Comparison of ENCODE assay signal across 1 cellular context in the genomic region with DNA sequence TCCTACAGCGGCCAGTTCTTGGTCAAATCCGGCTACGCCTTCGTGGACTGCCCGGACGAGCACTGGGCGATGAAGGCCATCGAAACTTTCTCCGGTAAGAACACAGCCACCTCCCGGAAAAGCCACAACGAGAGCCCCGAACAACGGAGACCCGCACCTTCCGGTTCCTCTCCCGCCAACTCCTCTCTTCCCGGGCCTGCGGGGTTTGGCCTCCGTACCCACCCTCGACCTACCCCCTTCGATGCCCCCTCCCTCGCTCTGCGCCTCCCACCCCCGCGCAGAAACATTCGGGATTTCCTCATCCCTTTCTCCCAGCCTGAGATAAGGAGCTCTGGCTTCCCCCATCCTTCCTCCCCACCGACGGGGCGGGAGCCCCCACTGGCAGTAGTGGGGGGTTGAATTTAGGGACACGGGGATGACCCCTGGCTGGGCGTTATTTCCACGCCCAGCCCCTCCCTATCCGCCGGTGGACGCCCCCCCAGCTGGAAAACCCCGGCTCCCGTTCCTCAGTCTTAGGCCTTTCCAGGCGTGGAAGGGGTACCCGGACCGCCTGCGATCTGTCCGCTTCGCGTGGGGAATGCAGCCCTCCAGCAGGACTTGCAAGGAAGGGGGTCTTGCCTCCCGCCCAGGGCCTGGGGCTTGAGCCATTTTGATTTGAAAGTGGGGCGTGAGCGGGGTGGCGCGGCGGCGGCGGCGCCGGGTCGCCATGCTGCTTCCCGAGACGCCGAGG.
TF ChIP-seq lines count a peak whose summit lies in the region.

No MANE protein-coding gene starts in this region.

TF ChIP-seq in K562, 482 proteins besides CTCF, POLR2A, EP300 and RAD21 (continued from another document and continues in another):
- no peak for TF ChIP-seq CUX1 (CRISPR knock-in tag; IDR thresholded peaks at IDR 0.05)
- no peak for TF ChIP-seq PREB (CRISPR knock-in tag; IDR thresholded peaks at IDR 0.05)
- no peak for TF ChIP-seq ZFP30 (CRISPR knock-in tag; IDR thresholded peaks at IDR 0.05; ENCODE audit: borderline replicate concordance)
- peak in 1 of 2 experiments; percentile 63 for TF ChIP-seq E2F6 (IDR thresholded peaks at IDR 0.05; ENCODE audit: borderline replicate concordance in 1 of 2, extremely low read depth in 1 of 2, insufficient read depth in 1 of 2, insufficient read length in 1 of 2, low read depth in 1 of 2, low read length in 1 of 2, poor library complexity in 1 of 2, severe bottlenecking in 1 of 2)
- no peak for TF ChIP-seq NFRKB (IDR thresholded peaks at IDR 0.05; ENCODE audit: low read depth)
- TF ChIP-seq MEF2A (IDR thresholded peaks at IDR 0.05; ENCODE audit: control insufficient read depth, low read depth, low read length) = no peak
- TF ChIP-seq ZNF184 (CRISPR knock-in tag; IDR thresholded peaks at IDR 0.05) = no peak
- TF ChIP-seq ZBTB7A (IDR thresholded peaks at IDR 0.05; ENCODE audit: borderline replicate concordance, control insufficient read depth, low read depth, low read length) = no peak; the same call in 1 of the 2 replicates
- no peak for TF ChIP-seq FOXO4 (CRISPR knock-in tag; IDR thresholded peaks at IDR 0.05)
- TF ChIP-seq FOXM1 (IDR thresholded peaks at IDR 0.05; ENCODE audit: low read depth) = no peak
- TF ChIP-seq FOXM1 (CRISPR knock-in tag; IDR thresholded peaks at IDR 0.05; ENCODE audit: low read depth) = no peak
- no peak for TF ChIP-seq EZH2 (IDR thresholded peaks at IDR 0.05; ENCODE audit: borderline replicate concordance, low read depth, low read length)
- TF ChIP-seq MAFK (IDR thresholded peaks at IDR 0.05; ENCODE audit: low read length) = no peak
- no peak for TF ChIP-seq GABPB1 (CRISPR knock-in tag; IDR thresholded peaks at IDR 0.05)
- TF ChIP-seq, protein P1, sequence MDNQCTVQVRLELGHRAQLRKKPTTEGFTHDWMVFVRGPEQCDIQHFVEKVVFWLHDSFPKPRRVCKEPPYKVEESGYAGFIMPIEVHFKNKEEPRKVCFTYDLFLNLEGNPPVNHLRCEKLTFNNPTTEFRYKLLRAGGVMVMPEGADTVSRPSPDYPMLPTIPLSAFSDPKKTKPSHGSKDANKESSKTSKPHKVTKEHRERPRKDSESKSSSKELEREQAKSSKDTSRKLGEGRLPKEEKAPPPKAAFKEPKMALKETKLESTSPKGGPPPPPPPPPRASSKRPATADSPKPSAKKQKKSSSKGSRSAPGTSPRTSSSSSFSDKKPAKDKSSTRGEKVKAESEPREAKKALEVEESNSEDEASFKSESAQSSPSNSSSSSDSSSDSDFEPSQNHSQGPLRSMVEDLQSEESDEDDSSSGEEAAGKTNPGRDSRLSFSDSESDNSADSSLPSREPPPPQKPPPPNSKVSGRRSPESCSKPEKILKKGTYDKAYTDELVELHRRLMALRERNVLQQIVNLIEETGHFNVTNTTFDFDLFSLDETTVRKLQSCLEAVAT (IDR thresholded peaks at IDR 0.05) = peak in 1 of 2 experiments; percentile 21; a peak in 2 of 4 replicates
- TF ChIP-seq, protein P2, sequence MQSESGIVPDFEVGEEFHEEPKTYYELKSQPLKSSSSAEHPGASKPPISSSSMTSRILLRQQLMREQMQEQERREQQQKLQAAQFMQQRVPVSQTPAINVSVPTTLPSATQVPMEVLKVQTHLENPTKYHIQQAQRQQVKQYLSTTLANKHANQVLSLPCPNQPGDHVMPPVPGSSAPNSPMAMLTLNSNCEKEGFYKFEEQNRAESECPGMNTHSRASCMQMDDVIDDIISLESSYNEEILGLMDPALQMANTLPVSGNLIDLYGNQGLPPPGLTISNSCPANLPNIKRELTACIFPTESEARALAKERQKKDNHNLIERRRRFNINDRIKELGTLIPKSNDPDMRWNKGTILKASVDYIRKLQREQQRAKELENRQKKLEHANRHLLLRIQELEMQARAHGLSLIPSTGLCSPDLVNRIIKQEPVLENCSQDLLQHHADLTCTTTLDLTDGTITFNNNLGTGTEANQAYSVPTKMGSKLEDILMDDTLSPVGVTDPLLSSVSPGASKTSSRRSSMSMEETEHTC (IDR thresholded peaks at IDR 0.05) = no peak
- no peak; the same call in 1 of the 2 replicates for TF ChIP-seq POLR2AphosphoS2 (IDR thresholded peaks at IDR 0.05; ENCODE audit: low read length)
- TF ChIP-seq, protein P3, sequence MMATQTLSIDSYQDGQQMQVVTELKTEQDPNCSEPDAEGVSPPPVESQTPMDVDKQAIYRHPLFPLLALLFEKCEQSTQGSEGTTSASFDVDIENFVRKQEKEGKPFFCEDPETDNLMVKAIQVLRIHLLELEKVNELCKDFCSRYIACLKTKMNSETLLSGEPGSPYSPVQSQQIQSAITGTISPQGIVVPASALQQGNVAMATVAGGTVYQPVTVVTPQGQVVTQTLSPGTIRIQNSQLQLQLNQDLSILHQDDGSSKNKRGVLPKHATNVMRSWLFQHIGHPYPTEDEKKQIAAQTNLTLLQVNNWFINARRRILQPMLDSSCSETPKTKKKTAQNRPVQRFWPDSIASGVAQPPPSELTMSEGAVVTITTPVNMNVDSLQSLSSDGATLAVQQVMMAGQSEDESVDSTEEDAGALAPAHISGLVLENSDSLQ (IDR thresholded peaks at IDR 0.05) = no peak
- TF ChIP-seq HMBOX1 (IDR thresholded peaks at IDR 0.05) = no peak
- TF ChIP-seq ZNF316 (IDR thresholded peaks at IDR 0.05) = no peak
- no peak for TF ChIP-seq ZHX1 (conservative IDR thresholded peaks at IDR 0.05; ENCODE audit: low read length)
- TF ChIP-seq NCOA4 (IDR thresholded peaks at IDR 0.05; ENCODE audit: partially characterized antibody) = no peak
- no peak for TF ChIP-seq ZNF12 (CRISPR knock-in tag; IDR thresholded peaks at IDR 0.05)
- TF ChIP-seq DNMT1 (IDR thresholded peaks at IDR 0.05) = no peak
- TF ChIP-seq, protein P4, sequence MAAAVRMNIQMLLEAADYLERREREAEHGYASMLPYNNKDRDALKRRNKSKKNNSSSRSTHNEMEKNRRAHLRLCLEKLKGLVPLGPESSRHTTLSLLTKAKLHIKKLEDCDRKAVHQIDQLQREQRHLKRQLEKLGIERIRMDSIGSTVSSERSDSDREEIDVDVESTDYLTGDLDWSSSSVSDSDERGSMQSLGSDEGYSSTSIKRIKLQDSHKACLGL (CRISPR knock-in tag; IDR thresholded peaks at IDR 0.05; ENCODE audit: borderline replicate concordance, poor library complexity, severe bottlenecking) = no peak
- no peak for TF ChIP-seq PTRF (tag; IDR thresholded peaks at IDR 0.05)
- TF ChIP-seq GABPA (tag; conservative IDR thresholded peaks at IDR 0.05; ENCODE audit: low read depth) = peak; percentile 71
- TF ChIP-seq NONO (IDR thresholded peaks at IDR 0.05; ENCODE audit: low read depth in 2 of 2, low read length in 1 of 2) = no peak
- no peak for TF ChIP-seq ZNF143 (CRISPR knock-in tag; IDR thresholded peaks at IDR 0.05)
- TF ChIP-seq, protein P5, sequence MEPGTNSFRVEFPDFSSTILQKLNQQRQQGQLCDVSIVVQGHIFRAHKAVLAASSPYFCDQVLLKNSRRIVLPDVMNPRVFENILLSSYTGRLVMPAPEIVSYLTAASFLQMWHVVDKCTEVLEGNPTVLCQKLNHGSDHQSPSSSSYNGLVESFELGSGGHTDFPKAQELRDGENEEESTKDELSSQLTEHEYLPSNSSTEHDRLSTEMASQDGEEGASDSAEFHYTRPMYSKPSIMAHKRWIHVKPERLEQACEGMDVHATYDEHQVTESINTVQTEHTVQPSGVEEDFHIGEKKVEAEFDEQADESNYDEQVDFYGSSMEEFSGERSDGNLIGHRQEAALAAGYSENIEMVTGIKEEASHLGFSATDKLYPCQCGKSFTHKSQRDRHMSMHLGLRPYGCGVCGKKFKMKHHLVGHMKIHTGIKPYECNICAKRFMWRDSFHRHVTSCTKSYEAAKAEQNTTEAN (CRISPR knock-in tag; IDR thresholded peaks at IDR 0.05) = no peak
- peak; percentile 32; the same call in 1 of the 2 replicates for TF ChIP-seq ETV1 (tag; conservative IDR thresholded peaks at IDR 0.05; ENCODE audit: low read depth)
- TF ChIP-seq YY1 (IDR thresholded peaks at IDR 0.05; ENCODE audit: borderline replicate concordance in 1 of 3, control insufficient read depth in 1 of 3, extremely low read depth in 1 of 3, insufficient read depth in 3 of 3, insufficient read length in 1 of 3, insufficient replicate concordance in 2 of 3, low read depth in 1 of 3, low read length in 2 of 3) = peak in 2 of 3 experiments; percentile 56 to 78
- TF ChIP-seq MYC (IDR thresholded peaks at IDR 0.05; ENCODE audit: low read depth, low read length) = no peak
- TF ChIP-seq MYC (CRISPR knock-in tag; IDR thresholded peaks at IDR 0.05; ENCODE audit: borderline replicate concordance, low read depth) = no peak
- no peak; a peak in 1 of 4 replicates for TF ChIP-seq KDM1A (IDR thresholded peaks at IDR 0.05)
- no peak for TF ChIP-seq NELFE (IDR thresholded peaks at IDR 0.05; ENCODE audit: insufficient read depth, insufficient read length)
- TF ChIP-seq RCOR1 (IDR thresholded peaks at IDR 0.05; ENCODE audit: borderline replicate concordance in 1 of 2, low read depth in 2 of 2, low read length in 2 of 2) = no peak
